In the genomic region with DNA sequence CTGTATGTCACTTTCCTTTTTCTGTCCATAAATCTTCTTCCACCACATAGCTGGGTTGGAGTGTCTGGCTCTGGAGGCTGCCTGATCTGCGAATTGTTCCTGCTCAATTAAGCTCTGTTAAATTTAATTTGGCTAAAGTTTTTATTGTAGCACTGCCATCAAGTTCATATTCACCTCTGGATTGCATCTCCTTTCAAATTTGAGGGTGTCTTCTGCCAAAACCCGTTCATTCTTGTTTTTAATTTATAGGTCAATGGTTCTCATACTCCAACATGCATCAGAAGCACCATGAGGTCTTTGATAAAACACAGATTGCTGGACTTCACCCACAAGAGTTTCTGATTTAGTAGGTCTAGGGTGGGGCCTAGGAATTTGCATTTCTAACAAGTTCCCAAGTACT, we compare ENCODE assay signal across 28 cellular contexts.
"Had no signal": no experiment of that assay in that cellular context is flagged by ENCODE, and none has a peak within 500 bp of the region (broad histone marks: within the 10 kb centered on the region; RNA-seq: fewer than 3 reads in every experiment).

No MANE protein-coding gene starts in this region.

- H3K4me3 ChIP-seq: neural progenitor cell, ovary, psoas muscle, right lobe of liver, sigmoid colon, stomach, thoracic aorta, thyroid gland, tibial nerve, upper lobe of left lung, vagina had no signal

- H3K9me3 ChIP-seq: ovary, psoas muscle, right lobe of liver, sigmoid colon, stomach, thoracic aorta, thyroid gland, tibial nerve, upper lobe of left lung, vagina had no signal

- H3K4me1 Mint-ChIP-seq: natural killer cell; nephron; neural progenitor cell; stimulated activated naive B cell treated with anti-CD40 and anti-IgM and Interleukin-4, amounts not matched to agents 10 μg/mL and 1 μg/mL and 100 μg/mL, for 72 hours had no signal

- H3K36me3 ChIP-seq: neural progenitor cell, ovary, right lobe of liver, sigmoid colon, stomach, thoracic aorta, thyroid gland, tibial nerve, upper lobe of left lung, vagina had no signal

- H3K79me2 ChIP-seq: parathyroid adenoma had no signal

- H3K27ac Mint-ChIP-seq: natural killer cell; nephron; neural progenitor cell; progenitor cell of endocrine pancreas; stimulated activated naive B cell treated with anti-CD40 and anti-IgM and Interleukin-4, amounts not matched to agents 10 μg/mL and 1 μg/mL and 100 μg/mL, for 72 hours; stimulated activated naive CD8-positive, alpha-beta T cell treated with anti-CD3 and anti-CD28 coated beads, Interleukin-15, Interleukin-2, amounts not matched to agents 100 ng/mL and 50 ng/mL, for 24 hours had no signal

- H2AFZ ChIP-seq: neural progenitor cell, parathyroid adenoma had no signal

- ATAC-seq: natural killer cell; psoas muscle; right cardiac atrium; right lobe of liver; stimulated activated naive B cell treated with anti-CD40 and anti-IgM and Interleukin-4, amounts not matched to agents 10 μg/mL and 1 μg/mL and 100 μg/mL, for 72 hours had no signal

- H3K9me3 Mint-ChIP-seq: nephron; neural progenitor cell; stimulated activated naive CD8-positive, alpha-beta T cell treated with anti-CD3 and anti-CD28 coated beads, Interleukin-15, Interleukin-2, amounts not matched to agents 100 ng/mL and 50 ng/mL, for 24 hours had no signal

- H3K4me1 ChIP-seq: neural progenitor cell, parathyroid adenoma, psoas muscle, right lobe of liver, stomach, thyroid gland, tibial nerve, upper lobe of left lung, vagina had no signal

- H3K27me3 ChIP-seq: neural progenitor cell, ovary, right lobe of liver, sigmoid colon, stomach, thyroid gland, tibial nerve, upper lobe of left lung, vagina had no signal

- H3K27ac ChIP-seq: neural progenitor cell, ovary, parathyroid adenoma, psoas muscle, right lobe of liver, stomach, thoracic aorta, thyroid gland, tibial nerve, upper lobe of left lung, vagina had no signal

- H3K9ac ChIP-seq: neural progenitor cell, parathyroid adenoma had no signal

- H3K4me2 ChIP-seq: neural progenitor cell had no signal

- DNase-seq: natural killer cell; occipital lobe; ovary; posterior cingulate gyrus; psoas muscle; right cardiac atrium; right lobe of liver; sigmoid colon; small intestine; stimulated activated CD4-positive, alpha-beta T cell treated with anti-CD3 and anti-CD28 coated beads, Interleukin-15, amount 100 ng/mL, for 24 hours; stimulated activated CD4-positive, alpha-beta T cell treated with anti-CD3 and anti-CD28 coated beads, Interleukin-2, amount 100 ng/mL, for 24 hours; stimulated activated CD4-positive, alpha-beta T cell treated with anti-CD3 and anti-CD28 coated beads, Interleukin-2, amount 100 ng/mL, for 48 hours; stimulated activated CD4-positive, alpha-beta T cell treated with anti-CD3 and anti-CD28 coated beads, Interleukin-4, amount 100 ng/mL, for 24 hours; stimulated activated CD8-positive, alpha-beta memory T cell treated with anti-CD3 and anti-CD28 coated beads, Interleukin-4, amount 100 ng/mL, for 48 hours; stimulated activated naive B cell treated with anti-CD40 and anti-IgM and Interleukin-4, amounts not matched to agents 10 μg/mL and 1 μg/mL and 100 μg/mL, for 72 hours; stimulated activated naive CD4-positive, alpha-beta T cell treated with Interleukin-2 at 50 U/mL for 16 hours; stomach; thyroid gland; trophoblast cell; upper lobe of left lung had no signal

- H3K36me3 Mint-ChIP-seq: natural killer cell; neural progenitor cell; stimulated activated naive B cell treated with anti-CD40 and anti-IgM and Interleukin-4, amounts not matched to agents 10 μg/mL and 1 μg/mL and 100 μg/mL, for 72 hours had no signal

- H3K4me3 Mint-ChIP-seq: natural killer cell; nephron; neural progenitor cell; stimulated activated naive B cell treated with anti-CD40 and anti-IgM and Interleukin-4, amounts not matched to agents 10 μg/mL and 1 μg/mL and 100 μg/mL, for 72 hours; stimulated activated naive CD8-positive, alpha-beta T cell treated with anti-CD3 and anti-CD28 coated beads, Interleukin-15, Interleukin-2, amounts not matched to agents 100 ng/mL and 50 ng/mL, for 24 hours had no signal
